In the genomic region with DNA sequence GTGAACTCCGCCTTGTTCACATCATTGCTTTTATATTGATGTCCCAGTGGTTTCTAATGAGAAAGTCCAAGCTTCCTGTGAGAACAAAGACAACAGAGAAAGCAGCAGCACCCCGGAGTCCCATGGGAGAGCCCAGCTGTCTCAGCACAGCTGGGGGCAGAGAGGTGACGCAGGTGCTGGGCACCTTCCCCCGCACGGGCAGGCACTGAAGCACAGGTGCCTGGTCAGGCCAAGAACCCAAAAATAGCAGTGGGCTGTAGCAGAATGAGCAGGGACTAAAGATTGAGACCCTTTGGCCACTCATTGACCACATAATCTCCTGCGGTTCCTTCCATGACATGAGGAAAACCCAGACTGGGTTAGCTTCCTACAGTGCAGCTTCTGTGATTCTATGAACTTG, we compare ENCODE assay signal across 14 cellular contexts. TPM values are rescaled to one million over a fixed set of nuclear protein-coding genes. Genes with fewer than 3 reads are reported as not detected.
A peak's percentile ranks its signal among the peaks of the same experiment; 100 is the strongest.
DNase-seq lines count a peak whose midpoint lies in the region; ATAC-seq and TF ChIP-seq lines count a peak whose summit lies in the region.
"Had no signal": no experiment of that assay in that cellular context is flagged by ENCODE, and none has a peak within 500 bp of the region (broad histone marks: within the 10 kb centered on the region; RNA-seq: fewer than 3 reads in every experiment).

No MANE protein-coding gene starts in this region.

- H3K27me3 ChIP-seq in BLaER1 (no peaks in the 10 kb centered on the region), Karpas-422 (ENCODE audit: low read length) (no peaks in the 10 kb centered on the region)

- H3K9ac ChIP-seq in BLaER1, result no peak overlapping the region
- no peak overlapping the region for H3K9ac ChIP-seq in Karpas-422 (ENCODE audit: low read length)

- H3K27me3 Mint-ChIP-seq in activated T-cell treated with anti-CD3 and anti-CD28 coated beads, Interleukin-2, amount 50 U/mL, for 24 hours, result no peaks in the 10 kb centered on the region
- H3K27me3 Mint-ChIP-seq in T-cell (no peaks in the 10 kb centered on the region), chondrocyte (ENCODE audit: low read depth) (no peaks in the 10 kb centered on the region)
- H3K27me3 Mint-ChIP-seq: T-helper 17 cell had no signal

- H3K27ac ChIP-seq in BLaER1, result peak overlapping the region; percentile 32; the same call in 1 of the 2 replicates
- H3K27ac ChIP-seq in Karpas-422 (ENCODE audit: low read length), result no peak overlapping the region
- H3K27ac ChIP-seq: skin epidermis had no signal

- H3K36me3 Mint-ChIP-seq in activated T-cell treated with anti-CD3 and anti-CD28 coated beads, Interleukin-2, amount 50 U/mL, for 24 hours (ENCODE audit: low read depth), result peaks cover 52% of the 10 kb centered on the region
- H3K36me3 Mint-ChIP-seq in T-cell, result peaks cover 35% of the 10 kb centered on the region
- peaks cover 30% of the 10 kb centered on the region for H3K36me3 Mint-ChIP-seq in chondrocyte (ENCODE audit: low read depth)

- H3K4me2 ChIP-seq in BLaER1 (peak overlapping the region; percentile 62), Karpas-422 (ENCODE audit: low read depth, low read length, poor library complexity, severe bottlenecking) (no peak overlapping the region)

- H3K4me3 ChIP-seq in BLaER1 (no peak overlapping the region), Karpas-422 (ENCODE audit: low read length) (no peak overlapping the region)
- H3K4me3 ChIP-seq: skin epidermis had no signal

- POLR2A ChIA-PET in T-cell (lab: Charles Lee), result no interaction called here

- H3K79me2 ChIP-seq in Karpas-422 (ENCODE audit: low read length), result peaks cover 7% of the 10 kb centered on the region; the same call in 1 of the 2 replicates

- H3K4me3 Mint-ChIP-seq in activated T-cell treated with anti-CD3 and anti-CD28 coated beads, Interleukin-2, amount 50 U/mL, for 24 hours, result no peak overlapping the region
- H3K4me3 Mint-ChIP-seq in T-cell (no peak overlapping the region), chondrocyte (ENCODE audit: unreplicated experiment) (no peak overlapping the region)
- H3K4me3 Mint-ChIP-seq: activated T-helper 1 cell treated with anti-CD3 and anti-CD28 coated beads, Interleukin-12 subunit alpha, Interleukin-12 subunit beta, Interleukin-2, Interleukin-4 antibody, amounts not matched to agents 30 ng/mL and 10 ng/mL and 1 ng/mL, durations not matched to agents 14 hours and 24 hours and 36 hours; stimulated activated effector memory CD8-positive, alpha-beta T cell treated with anti-CD3 and anti-CD28 coated beads, Interleukin-12 subunit alpha, Interleukin-12 subunit beta, amount 100 ng/mL, for 72 hours; T-helper 17 cell had no signal

- H3K36me3 ChIP-seq in BLaER1 (peaks cover 32% of the 10 kb centered on the region), Karpas-422 (ENCODE audit: insufficient read depth, low read length) (peaks cover 11% of the 10 kb centered on the region; the same call in 1 of the 2 replicates)

- peaks cover 38% of the 10 kb centered on the region for H3K9me3 ChIP-seq in BLaER1
- H3K9me3 ChIP-seq in Karpas-422 (ENCODE audit: low read length), result no peaks in the 10 kb centered on the region

- H3K4me1 ChIP-seq in BLaER1 (peaks cover 23% of the 10 kb centered on the region), Karpas-422 (ENCODE audit: low read length) (peaks cover 17% of the 10 kb centered on the region)

- ATAC-seq in GM19351 (IDR thresholded peaks at IDR 0.05; ENCODE audit: unreplicated experiment) (peak; percentile 90), HG02852 (IDR thresholded peaks at IDR 0.05; ENCODE audit: unreplicated experiment) (peak; percentile 72), T-cell (replicated peaks in 1 of 4) (no peak)
- ATAC-seq: stimulated activated effector memory CD8-positive, alpha-beta T cell treated with anti-CD3 and anti-CD28 coated beads, Interleukin-12 subunit alpha, Interleukin-12 subunit beta, amount 100 ng/mL, for 72 hours; T-helper 17 cell had no signal

- no peak overlapping the region for H3K27ac Mint-ChIP-seq in activated T-cell treated with anti-CD3 and anti-CD28 coated beads, Interleukin-2, amount 50 U/mL, for 24 hours
- no peak overlapping the region for H3K27ac Mint-ChIP-seq in T-cell
- no peak overlapping the region for H3K27ac Mint-ChIP-seq in chondrocyte (ENCODE audit: unreplicated experiment)
- H3K27ac Mint-ChIP-seq: activated T-helper 1 cell treated with anti-CD3 and anti-CD28 coated beads, Interleukin-12 subunit alpha, Interleukin-12 subunit beta, Interleukin-2, Interleukin-4 antibody, amounts not matched to agents 30 ng/mL and 10 ng/mL and 1 ng/mL, durations not matched to agents 14 hours and 24 hours and 36 hours; stimulated activated effector memory CD8-positive, alpha-beta T cell treated with anti-CD3 and anti-CD28 coated beads, Interleukin-12 subunit alpha, Interleukin-12 subunit beta, amount 100 ng/mL, for 72 hours; T-helper 17 cell had no signal

- peaks cover 13% of the 10 kb centered on the region for H3K9me3 Mint-ChIP-seq in activated T-cell treated with anti-CD3 and anti-CD28 coated beads, Interleukin-2, amount 50 U/mL, for 24 hours
- H3K9me3 Mint-ChIP-seq in T-cell (peaks cover 12 to 23% (median 13%) of the 10 kb centered on the region in 3 donors), chondrocyte (ENCODE audit: low read depth) (peaks cover 24% of the 10 kb centered on the region)

- H3K4me1 Mint-ChIP-seq in activated T-cell treated with anti-CD3 and anti-CD28 coated beads, Interleukin-2, amount 50 U/mL, for 24 hours (ENCODE audit: low read depth), result no peaks in the 10 kb centered on the region
- H3K4me1 Mint-ChIP-seq in T-cell, result peaks cover 0 to 2% (median 0%) of the 10 kb centered on the region in 3 donors
- no peaks in the 10 kb centered on the region for H3K4me1 Mint-ChIP-seq in chondrocyte (ENCODE audit: low read depth)

- H4K20me1 ChIP-seq in BLaER1, result no peaks in the 10 kb centered on the region
- no peaks in the 10 kb centered on the region for H4K20me1 ChIP-seq in Karpas-422 (ENCODE audit: insufficient read depth, low read depth, low read length)

- H2AFZ ChIP-seq in Karpas-422 (ENCODE audit: low read length), result no peak overlapping the region

- CTCF ChIA-PET in T-cell (lab: Charles Lee), result no interaction called here

- DNase-seq in Karpas-422 (peak; percentile 43), T-cell (no peak), chondrocyte (ENCODE audit: low spot score) (no peak), OCI-M1 (lab: John Stamatoyannopoulos, UW) (no peak)
- no peak for DNase-seq in activated T-cell treated with anti-CD3 and anti-CD28 coated beads, Interleukin-2, amount 50 U/mL, for 24 hours
- DNase-seq: 8988T, NCI-H524, T-helper 17 cell had no signal

- no peaks in the 10 kb centered on the region for H3K9me2 ChIP-seq in Karpas-422 (replicated peaks; ENCODE audit: insufficient read depth, low read length)

- TF ChIP-seq CTCF in chondrocyte (IDR thresholded peaks at IDR 0.05), result no peak

RNA-seq across cellular contexts. Expression of a gene that starts 18.8 kb away (rescaled TPM):
- total RNA-seq in Karpas-422 (2014; rRNA removed; shearing (Covaris generic); ENCODE audit: low replicate concordance), result 18.0 and 19.5 TPM in 2 replicates
- 10 to 100 TPM in 2 of 5 donors, 1 to 10 TPM in 3; 2.3 to 13.6 (median 9.6) TPM for total RNA-seq in T-cell
- 21.4 to 34.8 TPM (median 32.3 TPM) in 3 replicates for total RNA-seq in chondrocyte

RNA-seq across cellular contexts. Expression of a gene that starts 19.2 kb away (rescaled TPM):
- total RNA-seq in Karpas-422 (2014; rRNA removed; shearing (Covaris generic); ENCODE audit: low replicate concordance), result 64.2 and 69.1 TPM in 2 replicates
- total RNA-seq in T-cell (10 to 100 TPM; 60.8 to 90.9 (median 68.7) TPM), chondrocyte (45.0 to 50.4 TPM (median 48.7 TPM) in 3 replicates)

Comparison
In these comparisons a context has a peak if more than half of its experiments do, and no peak if none do; other contexts are left out.
1. ATAC-seq: peak in GM19351 (single experiment) and HG02852 (single experiment); none in T-cell (0 of 4).